In the genomic region with DNA sequence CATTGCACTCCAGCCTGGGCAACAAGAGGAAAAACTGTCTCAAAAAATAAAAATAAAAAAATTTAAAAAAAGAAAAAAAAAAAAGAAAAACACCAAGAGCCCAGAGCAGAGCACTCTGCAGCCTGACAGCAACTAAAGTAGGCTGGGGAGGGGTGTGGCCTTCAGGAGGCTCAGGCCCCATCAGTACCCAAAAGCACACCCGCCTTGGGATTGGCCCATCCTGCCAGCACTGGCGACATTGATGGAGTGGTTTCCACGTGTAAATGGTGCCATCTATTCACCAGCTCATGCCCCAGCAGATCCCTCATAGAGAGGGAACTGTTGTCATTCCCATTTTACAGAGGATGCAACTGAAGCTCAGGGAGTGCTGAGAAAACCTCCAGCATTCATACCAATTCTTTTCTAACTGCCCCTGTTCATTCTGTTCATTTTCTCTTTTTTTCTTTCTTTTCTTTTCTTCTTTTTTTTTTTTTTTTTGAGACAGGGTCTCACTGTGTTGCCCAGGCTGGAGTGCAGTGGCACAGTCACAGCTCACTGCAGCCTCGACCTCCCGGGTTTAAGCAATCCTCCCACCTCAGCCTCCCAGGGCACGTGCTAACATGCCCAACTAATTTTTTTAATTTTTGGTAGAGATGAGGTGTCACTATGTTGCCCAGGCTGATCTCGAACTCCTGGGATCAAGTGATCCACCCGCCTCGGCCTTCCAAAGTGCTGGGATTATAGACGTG, we compare ENCODE assay signal across 18 cellular contexts.
DNase-seq lines count a peak whose midpoint lies in the region; ATAC-seq, FAIRE-seq and TF ChIP-seq lines count a peak whose summit lies in the region.
"Had no signal": no experiment of that assay in that cellular context is flagged by ENCODE, and none has a peak within 500 bp of the region (broad histone marks: within the 10 kb centered on the region; RNA-seq: fewer than 3 reads in every experiment).

No MANE protein-coding gene starts in this region.

- H3K4me3 Mint-ChIP-seq in CD4-positive, alpha-beta T cell, result no peak overlapping the region

- no peak overlapping the region for H3K27ac Mint-ChIP-seq in CD4-positive, alpha-beta T cell

- intact Hi-C loops in CD4-positive, alpha-beta T cell (cut with DNase I, micrococcal nuclease), result no loop called here
- intact Hi-C loops in head of caudate nucleus (cut with DNase I), result no loop called here

- ATAC-seq in SK-N-SH treated with all-trans-retinoic acid at 6 μM for 48 hours (no peak), RWPE2 (ENCODE audit: low read depth) (no peak)
- no peak for ATAC-seq in CD4-positive, alpha-beta T cell (ENCODE audit: poor library complexity)
- ATAC-seq: GM12878 had no signal

- H3K27ac ChIP-seq in SK-N-SH (ENCODE audit: low read depth in 2 of 2, low read length in 1 of 2) (no peak overlapping the region), RWPE2 (ENCODE audit: poor library complexity, severe bottlenecking) (peak overlapping the region; percentile 47), hepatocyte (peak overlapping the region; percentile 47)
- H3K27ac ChIP-seq in CD4-positive, alpha-beta T cell (ENCODE audit: low read depth, low read length), result no peak overlapping the region

- H3K9me3 Mint-ChIP-seq in CD4-positive, alpha-beta T cell, result no peaks in the 10 kb centered on the region

- DNase-seq in SK-N-SH, result no peak
- DNase-seq in RWPE2 (ENCODE audit: low spot score), result no peak
- no peak for DNase-seq in hepatocyte (ENCODE audit: low spot score)
- DNase-seq in urothelium cell line (ENCODE audit: low spot score), result no peak
- no peak for DNase-seq in CD4-positive, alpha-beta T cell
- no peak for DNase-seq in middle frontal gyrus (ENCODE audit: extremely low spot score, low spot score)
- DNase-seq in head of caudate nucleus, result no peak
- DNase-seq: C1 segment of cervical spinal cord, DND-41, GOT3, NCI-H1105 treated with DMSO at 0.1 percent for 48 hours, NCI-H2029, NCI-H510A, SW 1271 had no signal

- no peak overlapping the region for H3K4me3 ChIP-seq in SK-N-SH (ENCODE audit: low read depth in 2 of 2, low read length in 1 of 2)
- H3K4me3 ChIP-seq in RWPE2 (ENCODE audit: severe bottlenecking), result no peak overlapping the region
- H3K4me3 ChIP-seq in hepatocyte, result no peak overlapping the region
- H3K4me3 ChIP-seq: GM12878 had no signal

- WGBS in SK-N-SH (ENCODE audit: low lambda C conversion rate), result 91% methylated on average over 10 of the region's 10 CpGs
- 97% methylated on average over 9 of the region's 10 CpGs for WGBS in hepatocyte (ENCODE audit: low lambda C conversion rate, missing lambda C conversion rate)

- H3F3A ChIP-seq in SK-N-SH (replicated peaks; ENCODE audit: insufficient read depth), result peaks cover 12% of the 10 kb centered on the region

- TF ChIP-seq EP300 in SK-N-SH (IDR thresholded peaks at IDR 0.05; ENCODE audit: borderline replicate concordance in 1 of 2, low read depth in 1 of 2, low read length in 1 of 2), result no peak

- peak; percentile 32 for FAIRE-seq in urothelium cell line (lab: Jason Lieb, UNC)
- FAIRE-seq: A204.1, G401.6, GM12878 had no signal

- H3K4me1 ChIP-seq in SK-N-SH (ENCODE audit: control insufficient read depth in 1 of 2, insufficient read depth in 2 of 2, low read depth in 1 of 2, low read length in 1 of 2), result peaks cover 23 to 46% of the 10 kb centered on the region in 2 experiments
- peaks cover 17% of the 10 kb centered on the region for H3K4me1 ChIP-seq in RWPE2 (ENCODE audit: insufficient read depth, poor library complexity, severe bottlenecking)
- peaks cover 27% of the 10 kb centered on the region for H3K4me1 ChIP-seq in hepatocyte (ENCODE audit: insufficient read depth)

- H3K36me3 ChIP-seq in SK-N-SH (replicated peaks in 1 of 2; ENCODE audit: control insufficient read depth in 1 of 2, insufficient read depth in 2 of 2, low read length in 1 of 2) (no peaks in the 10 kb centered on the region), RWPE2 (ENCODE audit: low read depth) (no peaks in the 10 kb centered on the region), hepatocyte (replicated peaks; ENCODE audit: insufficient read depth, low read depth) (no peaks in the 10 kb centered on the region)

- CTCF ChIA-PET in SK-N-SH (lab: Yijun Ruan, JAX), result interaction anchor here (1.3 to 12.2 kb wide), 6 partner anchors 13 to 131 kb away, joined by 3 to 133 read pairs (median 5); no protein-coding TSS in a partner anchor
- CTCF ChIA-PET in CD4-positive, alpha-beta T cell (lab: Charles Lee), result no interaction called here

- H3K9me3 ChIP-seq in SK-N-SH, result no peaks in the 10 kb centered on the region
- no peaks in the 10 kb centered on the region for H3K9me3 ChIP-seq in RWPE2 (ENCODE audit: severe bottlenecking)
- no peaks in the 10 kb centered on the region for H3K9me3 ChIP-seq in hepatocyte (ENCODE audit: low read depth)
- H3K9me3 ChIP-seq in CD4-positive, alpha-beta T cell (ENCODE audit: control insufficient read depth, low read length), result no peaks in the 10 kb centered on the region

- no peak overlapping the region for H3K9ac ChIP-seq in SK-N-SH

- H4K20me1 ChIP-seq in SK-N-SH (ENCODE audit: insufficient read depth) (no peaks in the 10 kb centered on the region), hepatocyte (ENCODE audit: insufficient read depth, poor library complexity, severe bottlenecking) (no peaks in the 10 kb centered on the region)

- no peaks in the 10 kb centered on the region for H3K79me2 ChIP-seq in SK-N-SH (ENCODE audit: insufficient read depth)
- H3K79me2 ChIP-seq in hepatocyte, result no peaks in the 10 kb centered on the region

- H3K27me3 ChIP-seq in SK-N-SH (ENCODE audit: insufficient read depth) (no peaks in the 10 kb centered on the region), RWPE2 (ENCODE audit: insufficient read depth, poor library complexity, severe bottlenecking) (no peaks in the 10 kb centered on the region), hepatocyte (no peaks in the 10 kb centered on the region)
- no peaks in the 10 kb centered on the region for H3K27me3 ChIP-seq in CD4-positive, alpha-beta T cell (ENCODE audit: control insufficient read depth, insufficient read depth, low read length)

- H3K9me2 ChIP-seq in SK-N-SH (no peaks in the 10 kb centered on the region), hepatocyte (replicated peaks; ENCODE audit: insufficient read depth) (no peaks in the 10 kb centered on the region)

- POLR2A ChIA-PET in SK-N-SH (lab: Yijun Ruan, JAX), result interaction anchor here (0.8 kb wide), 1 partner anchor 19 kb away, joined by 3 read pairs; no protein-coding TSS in a partner anchor
- POLR2A ChIA-PET in CD4-positive, alpha-beta T cell (lab: Charles Lee), result interaction anchor here (0.6 kb wide), 1 partner anchor 9 kb away, joined by 3 read pairs; no protein-coding TSS in a partner anchor

- H2AFZ ChIP-seq in SK-N-SH (ENCODE audit: low read depth), result no peak overlapping the region
- H2AFZ ChIP-seq in hepatocyte, result no peak overlapping the region

- H3K4me2 ChIP-seq in SK-N-SH (no peak overlapping the region), hepatocyte (no peak overlapping the region)

- no peaks in the 10 kb centered on the region for H3K36me3 Mint-ChIP-seq in CD4-positive, alpha-beta T cell (ENCODE audit: low read depth)

- H3K4me1 Mint-ChIP-seq in CD4-positive, alpha-beta T cell (ENCODE audit: low read depth), result peaks cover 9% of the 10 kb centered on the region

- no peak for TF ChIP-seq RAD21 in SK-N-SH (IDR thresholded peaks at IDR 0.05; ENCODE audit: low read length)

- TF ChIP-seq CTCF in SK-N-SH (IDR thresholded peaks at IDR 0.05) (no peak), RWPE2 (IDR thresholded peaks at IDR 0.05; ENCODE audit: poor library complexity, severe bottlenecking) (no peak), hepatocyte (IDR thresholded peaks at IDR 0.05; ENCODE audit: poor library complexity) (no peak)
- TF ChIP-seq CTCF in CD4-positive, alpha-beta T cell (IDR thresholded peaks at IDR 0.05), result no peak

- no peaks in the 10 kb centered on the region for H3K27me3 Mint-ChIP-seq in CD4-positive, alpha-beta T cell

TF ChIP-seq in SK-N-SH, 30 proteins besides CTCF, POLR2A, EP300 and RAD21:
- TF ChIP-seq RXRA (IDR thresholded peaks at IDR 0.05; ENCODE audit: borderline replicate concordance, low read depth), result no peak
- TF ChIP-seq PBX3 (IDR thresholded peaks at IDR 0.05), result peak; percentile 37

TF ChIP-seq in SK-N-SH treated with all-trans-retinoic acid at 6 μM for 48 hours, 23 proteins besides CTCF, POLR2A, EP300 and RAD21 (continues in another document):
- TF ChIP-seq ISL1 (CRISPR knock-in tag; IDR thresholded peaks at IDR 0.05) (no peak), TOX (CRISPR knock-in tag; IDR thresholded peaks at IDR 0.05; ENCODE audit: borderline replicate concordance) (no peak), SNAI2 (CRISPR knock-in tag; IDR thresholded peaks at IDR 0.05) (no peak), ZC3H10 (CRISPR knock-in tag; IDR thresholded peaks at IDR 0.05) (no peak), ESRRG (CRISPR knock-in tag; IDR thresholded peaks at IDR 0.05) (no peak), CSRNP3 (CRISPR knock-in tag; IDR thresholded peaks at IDR 0.05) (no peak), ZFP3 (CRISPR knock-in tag; IDR thresholded peaks at IDR 0.05) (no peak), ZNF565 (CRISPR knock-in tag; conservative IDR thresholded peaks at IDR 0.05; ENCODE audit: low read depth) (no peak), CSDC2 (CRISPR knock-in tag; IDR thresholded peaks at IDR 0.05) (no peak)

Comparison
In these comparisons a context has a peak if more than half of its experiments do, and no peak if none do; other contexts are left out.
1. H3K27ac ChIP-seq: peak in RWPE2 (single experiment) and hepatocyte (single experiment); none in SK-N-SH (0 of 2) and CD4-positive, alpha-beta T cell (single experiment).